8 cellular contexts compared by ENCODE assay signal in genomic region chr16:57185945-57186629, GRCh38. TPM values are rescaled to one million over a fixed set of nuclear protein-coding genes. Genes with fewer than 3 reads are reported as not detected.
DNase-seq lines count a peak whose midpoint lies in the region; ATAC-seq and TF ChIP-seq lines count a peak whose summit lies in the region.

A gene with protein sequence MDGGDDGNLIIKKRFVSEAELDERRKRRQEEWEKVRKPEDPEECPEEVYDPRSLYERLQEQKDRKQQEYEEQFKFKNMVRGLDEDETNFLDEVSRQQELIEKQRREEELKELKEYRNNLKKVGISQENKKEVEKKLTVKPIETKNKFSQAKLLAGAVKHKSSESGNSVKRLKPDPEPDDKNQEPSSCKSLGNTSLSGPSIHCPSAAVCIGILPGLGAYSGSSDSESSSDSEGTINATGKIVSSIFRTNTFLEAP (minus strand): TSS chr16:57186039. CDS start chr16:57173854, 12,185 bp downstream.
TSS of gene RSPRY1 (plus strand) at chr16:57186329. CDS start at chr16:57204659, 18,330 bp downstream.

- peak within 1 kb of the TSS; percentile 100 for H3K4me3 Mint-ChIP-seq in natural killer cell

- H3K27me3 Mint-ChIP-seq in natural killer cell (ENCODE audit: low read depth in 2 of 2), result no peaks in the 10 kb centered on the region

- no peaks in the 10 kb centered on the region; the same call in 1 of the 2 replicates for H3K27me3 ChIP-seq in H7 (ENCODE audit: control insufficient read depth, insufficient read depth, low read length)

- ATAC-seq in natural killer cell, result peak; percentile 88 to 95 (median 93)

- intact Hi-C loops in natural killer cell (cut with micrococcal nuclease), result loop anchor here (2.0 to 5.0 kb wide), 4 partner anchors 59 to 551 kb away; partner anchors contain the start of genes ARL2BP and KATNB1

- H3K9me3 Mint-ChIP-seq in natural killer cell, result no peaks in the 10 kb centered on the region

- H3K27ac Mint-ChIP-seq in natural killer cell, result peak within 1 kb of the TSS; percentile 98 to 99

- DNase-seq in ELF-1 (ENCODE audit: low read depth, low spot score), result peak; percentile 100
- peak; percentile 99 for DNase-seq in H7
- peak; percentile 99 for DNase-seq in M059J (ENCODE audit: low read depth)
- DNase-seq in SHP77 (lab: John Stamatoyannopoulos, UW), result peak; percentile 98 to 99
- peak; percentile 99 for DNase-seq in activated effector memory CD4-positive, alpha-beta T cell treated with Interleukin-2 at 50 U/mL for 16 hours
- DNase-seq in fibroblast of peridontal ligament (ENCODE audit: extremely low read depth), result peak; percentile 99
- DNase-seq in natural killer cell, result peak; percentile 95
- DNase-seq in stimulated activated naive CD4-positive, alpha-beta T cell treated with Interleukin-2 at 50 U/mL for 16 hours (lab: John Stamatoyannopoulos, UW), result peak; percentile 98

- peak within 1 kb of the TSS; percentile 84 for H3K4me3 ChIP-seq in H7 (ENCODE audit: insufficient read depth, low read depth, low read length)

- H3K36me3 Mint-ChIP-seq in natural killer cell, result no peaks in the 10 kb centered on the region

- H3K36me3 ChIP-seq in H7 (replicated peaks; ENCODE audit: control insufficient read depth, insufficient read depth, low read length), result no peaks in the 10 kb centered on the region

- H3K4me1 Mint-ChIP-seq in natural killer cell, result peaks cover 50% of the 10 kb centered on the region in 2 donors

- TF ChIP-seq CTCF in natural killer cell (IDR thresholded peaks at IDR 0.05), result no peak

RNA-seq across cellular contexts. Expression of the first gene that starts in this region (rescaled TPM):
- 60.9 and 63.3 TPM in 2 replicates for total RNA-seq in H7 (2014; rRNA removed; shearing (Covaris generic))
- 123 and 147 TPM in 2 replicates for total RNA-seq in M059J (2014; rRNA removed; shearing (Covaris generic))
- total RNA-seq in natural killer cell, result 100 to 1,000 TPM; 129 to 148 (median 133) TPM

RNA-seq across cellular contexts. Expression of gene RSPRY1, which starts in this region (rescaled TPM):
- 31.0 and 49.8 TPM in 2 replicates for total RNA-seq in H7 (2014; rRNA removed; shearing (Covaris generic))
- 27.8 and 34.9 TPM in 2 replicates for total RNA-seq in M059J (2014; rRNA removed; shearing (Covaris generic))
- total RNA-seq in natural killer cell, result 10 to 100 TPM; 22.6 to 26.6 (median 23.4) TPM

Comparison
In these comparisons a context has a peak if more than half of its experiments do, and no peak if none do; other contexts are left out.
1. Peak in every context shown above with its lines: DNase-seq, ATAC-seq and H3K4me3 ChIP-seq.